1 cellular context compared by ENCODE assay signal in the genomic region with DNA sequence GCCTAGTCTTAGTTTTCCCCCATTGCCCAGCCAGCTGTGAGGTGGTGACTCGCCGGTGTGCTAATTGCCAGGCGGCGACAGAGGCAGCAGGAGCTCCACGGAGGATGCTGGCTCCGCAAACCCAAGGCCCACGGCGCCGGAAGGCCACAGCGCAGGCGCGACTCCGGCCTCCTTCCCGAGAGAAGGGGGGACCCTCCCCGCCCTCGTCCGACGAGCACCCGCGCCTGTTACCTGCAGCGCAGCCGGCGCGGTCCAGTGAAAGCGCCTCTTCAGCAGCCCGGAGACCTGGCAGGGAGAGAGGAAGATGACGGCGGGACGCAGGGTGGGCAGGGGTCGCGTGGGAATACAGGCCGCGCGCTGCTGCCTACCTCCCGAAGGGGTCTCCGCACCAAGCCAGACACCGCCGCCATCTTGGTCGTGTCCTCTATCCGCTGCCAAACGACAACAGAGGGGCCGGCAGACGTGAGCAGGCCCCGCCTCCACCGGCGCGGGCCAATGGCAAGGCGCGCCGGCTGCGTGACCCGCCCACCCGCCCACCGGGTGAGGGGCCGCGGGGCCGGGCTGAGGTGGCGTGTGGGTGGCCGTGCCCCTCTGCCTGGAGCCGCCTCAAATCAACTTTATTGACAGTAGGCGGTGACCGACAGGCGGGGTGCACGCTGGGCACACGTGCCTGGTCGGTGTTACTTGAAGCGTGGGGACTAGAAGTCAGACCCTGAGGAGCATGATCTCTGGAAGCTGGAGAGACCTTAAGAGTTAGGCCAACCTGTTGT.
TF ChIP-seq lines count a peak whose summit lies in the region.

A gene (minus strand): TSS at position 433 of the 770 bp plus-strand sequence. CDS start 23 bp downstream, at position 410.

TF ChIP-seq in HepG2, 621 proteins besides CTCF, POLR2A, EP300 and RAD21 (continued from another document and continues in another):
- TF ChIP-seq, protein P1, sequence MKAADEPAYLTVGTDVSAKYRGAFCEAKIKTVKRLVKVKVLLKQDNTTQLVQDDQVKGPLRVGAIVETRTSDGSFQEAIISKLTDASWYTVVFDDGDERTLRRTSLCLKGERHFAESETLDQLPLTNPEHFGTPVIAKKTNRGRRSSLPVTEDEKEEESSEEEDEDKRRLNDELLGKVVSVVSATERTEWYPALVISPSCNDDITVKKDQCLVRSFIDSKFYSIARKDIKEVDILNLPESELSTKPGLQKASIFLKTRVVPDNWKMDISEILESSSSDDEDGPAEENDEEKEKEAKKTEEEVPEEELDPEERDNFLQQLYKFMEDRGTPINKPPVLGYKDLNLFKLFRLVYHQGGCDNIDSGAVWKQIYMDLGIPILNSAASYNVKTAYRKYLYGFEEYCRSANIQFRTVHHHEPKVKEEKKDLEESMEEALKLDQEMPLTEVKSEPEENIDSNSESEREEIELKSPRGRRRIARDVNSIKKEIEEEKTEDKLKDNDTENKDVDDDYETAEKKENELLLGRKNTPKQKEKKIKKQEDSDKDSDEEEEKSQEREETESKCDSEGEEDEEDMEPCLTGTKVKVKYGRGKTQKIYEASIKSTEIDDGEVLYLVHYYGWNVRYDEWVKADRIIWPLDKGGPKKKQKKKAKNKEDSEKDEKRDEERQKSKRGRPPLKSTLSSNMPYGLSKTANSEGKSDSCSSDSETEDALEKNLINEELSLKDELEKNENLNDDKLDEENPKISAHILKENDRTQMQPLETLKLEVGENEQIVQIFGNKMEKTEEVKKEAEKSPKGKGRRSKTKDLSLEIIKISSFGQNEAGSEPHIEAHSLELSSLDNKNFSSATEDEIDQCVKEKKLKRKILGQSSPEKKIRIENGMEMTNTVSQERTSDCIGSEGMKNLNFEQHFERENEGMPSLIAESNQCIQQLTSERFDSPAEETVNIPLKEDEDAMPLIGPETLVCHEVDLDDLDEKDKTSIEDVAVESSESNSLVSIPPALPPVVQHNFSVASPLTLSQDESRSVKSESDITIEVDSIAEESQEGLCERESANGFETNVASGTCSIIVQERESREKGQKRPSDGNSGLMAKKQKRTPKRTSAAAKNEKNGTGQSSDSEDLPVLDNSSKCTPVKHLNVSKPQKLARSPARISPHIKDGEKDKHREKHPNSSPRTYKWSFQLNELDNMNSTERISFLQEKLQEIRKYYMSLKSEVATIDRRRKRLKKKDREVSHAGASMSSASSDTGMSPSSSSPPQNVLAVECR (CRISPR knock-in tag; IDR thresholded peaks at IDR 0.05; ENCODE audit: borderline replicate concordance), result peak; percentile 94
- TF ChIP-seq MZF1 (CRISPR knock-in tag; IDR thresholded peaks at IDR 0.05; ENCODE audit: borderline replicate concordance) (no peak), ZNF792 (CRISPR knock-in tag; IDR thresholded peaks at IDR 0.05) (peak; percentile 93), EZH2 (conservative IDR thresholded peaks at IDR 0.05; ENCODE audit: low read depth, low read length) (no peak), MAFF (IDR thresholded peaks at IDR 0.05; ENCODE audit: low read depth, low read length) (no peak), EEA1 (CRISPR knock-in tag; IDR thresholded peaks at IDR 0.05; ENCODE audit: borderline replicate concordance) (no peak; the same call in 1 of the 2 replicates), ZNF3 (CRISPR knock-in tag; IDR thresholded peaks at IDR 0.05) (no peak), ZNF10 (CRISPR knock-in tag; IDR thresholded peaks at IDR 0.05; ENCODE audit: borderline replicate concordance, low read depth) (no peak), ADNP (CRISPR knock-in tag; IDR thresholded peaks at IDR 0.05) (no peak), ZC3H13 (CRISPR knock-in tag; IDR thresholded peaks at IDR 0.05) (peak; percentile 46; the same call in 1 of the 2 replicates)
- TF ChIP-seq, protein P2, sequence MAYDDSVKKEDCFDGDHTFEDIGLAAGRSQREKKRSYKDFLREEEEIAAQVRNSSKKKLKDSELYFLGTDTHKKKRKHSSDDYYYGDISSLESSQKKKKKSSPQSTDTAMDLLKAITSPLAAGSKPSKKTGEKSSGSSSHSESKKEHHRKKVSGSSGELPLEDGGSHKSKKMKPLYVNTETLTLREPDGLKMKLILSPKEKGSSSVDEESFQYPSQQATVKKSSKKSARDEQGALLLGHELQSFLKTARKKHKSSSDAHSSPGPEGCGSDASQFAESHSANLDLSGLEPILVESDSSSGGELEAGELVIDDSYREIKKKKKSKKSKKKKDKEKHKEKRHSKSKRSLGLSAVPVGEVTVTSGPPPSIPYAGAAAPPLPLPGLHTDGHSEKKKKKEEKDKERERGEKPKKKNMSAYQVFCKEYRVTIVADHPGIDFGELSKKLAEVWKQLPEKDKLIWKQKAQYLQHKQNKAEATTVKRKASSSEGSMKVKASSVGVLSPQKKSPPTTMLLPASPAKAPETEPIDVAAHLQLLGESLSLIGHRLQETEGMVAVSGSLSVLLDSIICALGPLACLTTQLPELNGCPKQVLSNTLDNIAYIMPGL (CRISPR knock-in tag; IDR thresholded peaks at IDR 0.05; ENCODE audit: borderline replicate concordance in 1 of 2, low read depth in 1 of 2), result peak; percentile 75 to 90; a peak in 3 of 4 replicates
- TF ChIP-seq, protein P3, sequence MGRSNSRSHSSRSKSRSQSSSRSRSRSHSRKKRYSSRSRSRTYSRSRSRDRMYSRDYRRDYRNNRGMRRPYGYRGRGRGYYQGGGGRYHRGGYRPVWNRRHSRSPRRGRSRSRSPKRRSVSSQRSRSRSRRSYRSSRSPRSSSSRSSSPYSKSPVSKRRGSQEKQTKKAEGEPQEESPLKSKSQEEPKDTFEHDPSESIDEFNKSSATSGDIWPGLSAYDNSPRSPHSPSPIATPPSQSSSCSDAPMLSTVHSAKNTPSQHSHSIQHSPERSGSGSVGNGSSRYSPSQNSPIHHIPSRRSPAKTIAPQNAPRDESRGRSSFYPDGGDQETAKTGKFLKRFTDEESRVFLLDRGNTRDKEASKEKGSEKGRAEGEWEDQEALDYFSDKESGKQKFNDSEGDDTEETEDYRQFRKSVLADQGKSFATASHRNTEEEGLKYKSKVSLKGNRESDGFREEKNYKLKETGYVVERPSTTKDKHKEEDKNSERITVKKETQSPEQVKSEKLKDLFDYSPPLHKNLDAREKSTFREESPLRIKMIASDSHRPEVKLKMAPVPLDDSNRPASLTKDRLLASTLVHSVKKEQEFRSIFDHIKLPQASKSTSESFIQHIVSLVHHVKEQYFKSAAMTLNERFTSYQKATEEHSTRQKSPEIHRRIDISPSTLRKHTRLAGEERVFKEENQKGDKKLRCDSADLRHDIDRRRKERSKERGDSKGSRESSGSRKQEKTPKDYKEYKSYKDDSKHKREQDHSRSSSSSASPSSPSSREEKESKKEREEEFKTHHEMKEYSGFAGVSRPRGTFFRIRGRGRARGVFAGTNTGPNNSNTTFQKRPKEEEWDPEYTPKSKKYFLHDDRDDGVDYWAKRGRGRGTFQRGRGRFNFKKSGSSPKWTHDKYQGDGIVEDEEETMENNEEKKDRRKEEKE (IDR thresholded peaks at IDR 0.05), result no peak
- TF ChIP-seq, protein P4, sequence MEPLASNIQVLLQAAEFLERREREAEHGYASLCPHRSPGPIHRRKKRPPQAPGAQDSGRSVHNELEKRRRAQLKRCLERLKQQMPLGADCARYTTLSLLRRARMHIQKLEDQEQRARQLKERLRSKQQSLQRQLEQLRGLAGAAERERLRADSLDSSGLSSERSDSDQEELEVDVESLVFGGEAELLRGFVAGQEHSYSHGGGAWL (CRISPR knock-in tag; IDR thresholded peaks at IDR 0.05), result peak; percentile 90
- TF ChIP-seq, protein P5, sequence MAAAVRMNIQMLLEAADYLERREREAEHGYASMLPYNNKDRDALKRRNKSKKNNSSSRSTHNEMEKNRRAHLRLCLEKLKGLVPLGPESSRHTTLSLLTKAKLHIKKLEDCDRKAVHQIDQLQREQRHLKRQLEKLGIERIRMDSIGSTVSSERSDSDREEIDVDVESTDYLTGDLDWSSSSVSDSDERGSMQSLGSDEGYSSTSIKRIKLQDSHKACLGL (CRISPR knock-in tag; IDR thresholded peaks at IDR 0.05), result peak; percentile 81
- TF ChIP-seq, protein P6, sequence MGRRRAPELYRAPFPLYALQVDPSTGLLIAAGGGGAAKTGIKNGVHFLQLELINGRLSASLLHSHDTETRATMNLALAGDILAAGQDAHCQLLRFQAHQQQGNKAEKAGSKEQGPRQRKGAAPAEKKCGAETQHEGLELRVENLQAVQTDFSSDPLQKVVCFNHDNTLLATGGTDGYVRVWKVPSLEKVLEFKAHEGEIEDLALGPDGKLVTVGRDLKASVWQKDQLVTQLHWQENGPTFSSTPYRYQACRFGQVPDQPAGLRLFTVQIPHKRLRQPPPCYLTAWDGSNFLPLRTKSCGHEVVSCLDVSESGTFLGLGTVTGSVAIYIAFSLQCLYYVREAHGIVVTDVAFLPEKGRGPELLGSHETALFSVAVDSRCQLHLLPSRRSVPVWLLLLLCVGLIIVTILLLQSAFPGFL (CRISPR knock-in tag; IDR thresholded peaks at IDR 0.05), result no peak
- TF ChIP-seq, protein P7, sequence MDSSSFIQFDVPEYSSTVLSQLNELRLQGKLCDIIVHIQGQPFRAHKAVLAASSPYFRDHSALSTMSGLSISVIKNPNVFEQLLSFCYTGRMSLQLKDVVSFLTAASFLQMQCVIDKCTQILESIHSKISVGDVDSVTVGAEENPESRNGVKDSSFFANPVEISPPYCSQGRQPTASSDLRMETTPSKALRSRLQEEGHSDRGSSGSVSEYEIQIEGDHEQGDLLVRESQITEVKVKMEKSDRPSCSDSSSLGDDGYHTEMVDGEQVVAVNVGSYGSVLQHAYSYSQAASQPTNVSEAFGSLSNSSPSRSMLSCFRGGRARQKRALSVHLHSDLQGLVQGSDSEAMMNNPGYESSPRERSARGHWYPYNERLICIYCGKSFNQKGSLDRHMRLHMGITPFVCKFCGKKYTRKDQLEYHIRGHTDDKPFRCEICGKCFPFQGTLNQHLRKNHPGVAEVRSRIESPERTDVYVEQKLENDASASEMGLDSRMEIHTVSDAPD (CRISPR knock-in tag; IDR thresholded peaks at IDR 0.05), result peak; percentile 77; the same call in 1 of the 2 replicates
- TF ChIP-seq, protein P8, sequence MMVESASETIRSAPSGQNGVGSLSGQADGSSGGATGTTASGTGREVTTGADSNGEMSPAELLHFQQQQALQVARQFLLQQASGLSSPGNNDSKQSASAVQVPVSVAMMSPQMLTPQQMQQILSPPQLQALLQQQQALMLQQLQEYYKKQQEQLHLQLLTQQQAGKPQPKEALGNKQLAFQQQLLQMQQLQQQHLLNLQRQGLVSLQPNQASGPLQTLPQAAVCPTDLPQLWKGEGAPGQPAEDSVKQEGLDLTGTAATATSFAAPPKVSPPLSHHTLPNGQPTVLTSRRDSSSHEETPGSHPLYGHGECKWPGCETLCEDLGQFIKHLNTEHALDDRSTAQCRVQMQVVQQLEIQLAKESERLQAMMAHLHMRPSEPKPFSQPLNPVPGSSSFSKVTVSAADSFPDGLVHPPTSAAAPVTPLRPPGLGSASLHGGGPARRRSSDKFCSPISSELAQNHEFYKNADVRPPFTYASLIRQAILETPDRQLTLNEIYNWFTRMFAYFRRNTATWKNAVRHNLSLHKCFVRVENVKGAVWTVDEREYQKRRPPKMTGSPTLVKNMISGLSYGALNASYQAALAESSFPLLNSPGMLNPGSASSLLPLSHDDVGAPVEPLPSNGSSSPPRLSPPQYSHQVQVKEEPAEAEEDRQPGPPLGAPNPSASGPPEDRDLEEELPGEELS (CRISPR knock-in tag; IDR thresholded peaks at IDR 0.05), result peak; percentile 64; the same call in 1 of the 2 replicates
- TF ChIP-seq, protein P9, sequence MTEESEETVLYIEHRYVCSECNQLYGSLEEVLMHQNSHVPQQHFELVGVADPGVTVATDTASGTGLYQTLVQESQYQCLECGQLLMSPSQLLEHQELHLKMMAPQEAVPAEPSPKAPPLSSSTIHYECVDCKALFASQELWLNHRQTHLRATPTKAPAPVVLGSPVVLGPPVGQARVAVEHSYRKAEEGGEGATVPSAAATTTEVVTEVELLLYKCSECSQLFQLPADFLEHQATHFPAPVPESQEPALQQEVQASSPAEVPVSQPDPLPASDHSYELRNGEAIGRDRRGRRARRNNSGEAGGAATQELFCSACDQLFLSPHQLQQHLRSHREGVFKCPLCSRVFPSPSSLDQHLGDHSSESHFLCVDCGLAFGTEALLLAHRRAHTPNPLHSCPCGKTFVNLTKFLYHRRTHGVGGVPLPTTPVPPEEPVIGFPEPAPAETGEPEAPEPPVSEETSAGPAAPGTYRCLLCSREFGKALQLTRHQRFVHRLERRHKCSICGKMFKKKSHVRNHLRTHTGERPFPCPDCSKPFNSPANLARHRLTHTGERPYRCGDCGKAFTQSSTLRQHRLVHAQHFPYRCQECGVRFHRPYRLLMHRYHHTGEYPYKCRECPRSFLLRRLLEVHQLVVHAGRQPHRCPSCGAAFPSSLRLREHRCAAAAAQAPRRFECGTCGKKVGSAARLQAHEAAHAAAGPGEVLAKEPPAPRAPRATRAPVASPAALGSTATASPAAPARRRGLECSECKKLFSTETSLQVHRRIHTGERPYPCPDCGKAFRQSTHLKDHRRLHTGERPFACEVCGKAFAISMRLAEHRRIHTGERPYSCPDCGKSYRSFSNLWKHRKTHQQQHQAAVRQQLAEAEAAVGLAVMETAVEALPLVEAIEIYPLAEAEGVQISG (CRISPR knock-in tag; IDR thresholded peaks at IDR 0.05), result peak; percentile 85
